9 cellular contexts compared by ENCODE assay signal in the genomic region with DNA sequence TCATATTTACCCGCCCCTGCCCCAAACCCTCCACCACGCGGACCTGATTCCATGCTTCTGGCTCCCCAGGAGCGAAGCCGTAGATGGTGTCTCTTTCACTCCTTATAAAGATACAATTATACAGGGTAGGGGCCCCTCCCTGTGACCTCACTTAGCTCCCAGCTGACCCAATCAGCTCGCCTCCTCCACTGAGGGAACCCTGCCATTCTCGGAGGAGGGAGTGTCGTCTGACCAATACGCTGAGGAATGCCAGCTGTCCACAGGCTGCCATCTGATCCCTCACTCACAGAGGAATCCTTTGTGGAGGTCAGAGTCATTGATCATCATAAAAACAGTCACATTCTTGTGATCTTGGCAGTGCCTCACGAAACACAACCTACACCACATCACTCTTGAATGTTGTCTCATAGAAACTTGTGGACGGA.
DNase-seq lines count a peak whose midpoint lies in the region; ATAC-seq and TF ChIP-seq lines count a peak whose summit lies in the region.
"Had no signal": no experiment of that assay in that cellular context is flagged by ENCODE, and none has a peak within 500 bp of the region (broad histone marks: within the 10 kb centered on the region; RNA-seq: fewer than 3 reads in every experiment).

No MANE protein-coding gene starts in this region.

- no peak overlapping the region for H3K4ac ChIP-seq in mesenchymal stem cell (ENCODE audit: low read depth in 1 of 2, low read length in 2 of 2)

- no peak overlapping the region for H2AFZ ChIP-seq in mesenchymal stem cell (ENCODE audit: low read depth, low read length)

- no peaks in the 10 kb centered on the region for H3K79me1 ChIP-seq in mesenchymal stem cell (replicated peaks; ENCODE audit: low read length, poor library complexity, severe bottlenecking)

- H3K9me3 ChIP-seq in mesenchymal stem cell (ENCODE audit: control insufficient read depth, low read length) = no peaks in the 10 kb centered on the region

- no peak overlapping the region for H3K4me2 ChIP-seq in mesenchymal stem cell (ENCODE audit: low read length, poor library complexity, severe bottlenecking)

- 63% methylated on average over 9 of the region's 11 CpGs for WGBS in mesenchymal stem cell

- no peak overlapping the region for H4K8ac ChIP-seq in mesenchymal stem cell (ENCODE audit: low read length)

- H2BK12ac ChIP-seq in mesenchymal stem cell (ENCODE audit: low read length in 2 of 2) = no peak overlapping the region

- H2BK5ac ChIP-seq in mesenchymal stem cell (ENCODE audit: low read depth, low read length, poor library complexity, severe bottlenecking) = no peak overlapping the region

- no peak overlapping the region for H3K23ac ChIP-seq in mesenchymal stem cell (ENCODE audit: low read length in 2 of 2)

- H2BK120ac ChIP-seq in mesenchymal stem cell (ENCODE audit: low read depth, low read length) = no peak overlapping the region

- H3K18ac ChIP-seq in mesenchymal stem cell (ENCODE audit: low read depth in 1 of 2, low read length in 2 of 2) = no peak overlapping the region

- intact Hi-C loops in left colon (cut with DNase I, micrococcal nuclease) = no loop called here

- DNase-seq in A172 (ENCODE audit: low spot score) = peak; percentile 99
- DNase-seq in dedifferentiated amniotic fluid mesenchymal stem cell (ENCODE audit: extremely low spot score) = peak; percentile 82
- DNase-seq in mesenchymal stem cell = peak; percentile 91
- DNase-seq in NCI-H526 treated with DMSO at 0.1 percent for 48 hours (lab: John Stamatoyannopoulos, UW) = no peak
- DNase-seq in effector CD4-positive, alpha-beta T cell = no peak
- no peak for DNase-seq in stimulated activated CD4-positive, alpha-beta T cell treated with anti-CD3 and anti-CD28 coated beads, Interleukin-1b, Interleukin-23, amount 100 ng/mL, for 48 hours
- no peak for DNase-seq in left colon
- DNase-seq: CD4-positive, alpha-beta T cell had no signal

- H2BK15ac ChIP-seq in mesenchymal stem cell (ENCODE audit: low read depth, poor library complexity, severe bottlenecking) = no peak overlapping the region

- H3K27me3 ChIP-seq in mesenchymal stem cell (ENCODE audit: control insufficient read depth in 1 of 2, insufficient read depth in 1 of 2, low read length in 2 of 2) = peaks cover 0 to 3% of the 10 kb centered on the region in 2 experiments

- no peak for ATAC-seq in left colon

- peaks cover 18% of the 10 kb centered on the region for H3K4me1 ChIP-seq in mesenchymal stem cell (ENCODE audit: control insufficient read depth, insufficient read depth, low read depth, low read length)

- H4K91ac ChIP-seq in mesenchymal stem cell (ENCODE audit: low read length) = no peak overlapping the region

- no peak for TF ChIP-seq RAD21 in Ishikawa (IDR thresholded peaks at IDR 0.05; ENCODE audit: low read depth)

- no peak overlapping the region for H3K27ac ChIP-seq in mesenchymal stem cell (ENCODE audit: low read length, poor library complexity, severe bottlenecking)

- H3K14ac ChIP-seq in mesenchymal stem cell (ENCODE audit: low read length in 2 of 2) = no peak overlapping the region

- H3K9ac ChIP-seq in mesenchymal stem cell (ENCODE audit: low read length) = no peak overlapping the region

- no peaks in the 10 kb centered on the region for H3K36me3 ChIP-seq in mesenchymal stem cell (ENCODE audit: control insufficient read depth in 1 of 2, insufficient read depth in 2 of 2, low read depth in 1 of 2, low read length in 2 of 2)

- H2AK5ac ChIP-seq in mesenchymal stem cell (ENCODE audit: low read length, severe bottlenecking) = no peak overlapping the region

- TF ChIP-seq EP300 in Ishikawa (IDR thresholded peaks at IDR 0.05; ENCODE audit: borderline replicate concordance) = peak; percentile 85

- no peak overlapping the region for H3K4me3 ChIP-seq in mesenchymal stem cell (ENCODE audit: insufficient read depth in 1 of 2, low read depth in 1 of 2, low read length in 2 of 2)

TF ChIP-seq in Ishikawa, 13 proteins besides CTCF, POLR2A, EP300 and RAD21:
- TF ChIP-seq, protein P1, sequence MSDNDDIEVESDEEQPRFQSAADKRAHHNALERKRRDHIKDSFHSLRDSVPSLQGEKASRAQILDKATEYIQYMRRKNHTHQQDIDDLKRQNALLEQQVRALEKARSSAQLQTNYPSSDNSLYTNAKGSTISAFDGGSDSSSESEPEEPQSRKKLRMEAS (IDR thresholded peaks at IDR 0.05) = peak; percentile 86
- TF ChIP-seq ZBTB7A (IDR thresholded peaks at IDR 0.05; ENCODE audit: low read depth) (no peak), NFIC (IDR thresholded peaks at IDR 0.05) (peak; percentile 71), CEBPB (IDR thresholded peaks at IDR 0.05) (no peak), TEAD4 (IDR thresholded peaks at IDR 0.05) (peak; percentile 93), YY1 (IDR thresholded peaks at IDR 0.05; ENCODE audit: low read depth) (no peak), TAF1 (IDR thresholded peaks at IDR 0.05; ENCODE audit: low read depth) (no peak), FOXM1 (IDR thresholded peaks at IDR 0.05; ENCODE audit: borderline replicate concordance, low read depth) (no peak), CREB1 (IDR thresholded peaks at IDR 0.05; ENCODE audit: low read depth) (no peak), TCF12 (IDR thresholded peaks at IDR 0.05; ENCODE audit: low read depth) (peak; percentile 91)
- TF ChIP-seq, protein P2, sequence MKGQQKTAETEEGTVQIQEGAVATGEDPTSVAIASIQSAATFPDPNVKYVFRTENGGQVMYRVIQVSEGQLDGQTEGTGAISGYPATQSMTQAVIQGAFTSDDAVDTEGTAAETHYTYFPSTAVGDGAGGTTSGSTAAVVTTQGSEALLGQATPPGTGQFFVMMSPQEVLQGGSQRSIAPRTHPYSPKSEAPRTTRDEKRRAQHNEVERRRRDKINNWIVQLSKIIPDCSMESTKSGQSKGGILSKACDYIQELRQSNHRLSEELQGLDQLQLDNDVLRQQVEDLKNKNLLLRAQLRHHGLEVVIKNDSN (IDR thresholded peaks at IDR 0.05) = no peak
- TF ChIP-seq, protein P3, sequence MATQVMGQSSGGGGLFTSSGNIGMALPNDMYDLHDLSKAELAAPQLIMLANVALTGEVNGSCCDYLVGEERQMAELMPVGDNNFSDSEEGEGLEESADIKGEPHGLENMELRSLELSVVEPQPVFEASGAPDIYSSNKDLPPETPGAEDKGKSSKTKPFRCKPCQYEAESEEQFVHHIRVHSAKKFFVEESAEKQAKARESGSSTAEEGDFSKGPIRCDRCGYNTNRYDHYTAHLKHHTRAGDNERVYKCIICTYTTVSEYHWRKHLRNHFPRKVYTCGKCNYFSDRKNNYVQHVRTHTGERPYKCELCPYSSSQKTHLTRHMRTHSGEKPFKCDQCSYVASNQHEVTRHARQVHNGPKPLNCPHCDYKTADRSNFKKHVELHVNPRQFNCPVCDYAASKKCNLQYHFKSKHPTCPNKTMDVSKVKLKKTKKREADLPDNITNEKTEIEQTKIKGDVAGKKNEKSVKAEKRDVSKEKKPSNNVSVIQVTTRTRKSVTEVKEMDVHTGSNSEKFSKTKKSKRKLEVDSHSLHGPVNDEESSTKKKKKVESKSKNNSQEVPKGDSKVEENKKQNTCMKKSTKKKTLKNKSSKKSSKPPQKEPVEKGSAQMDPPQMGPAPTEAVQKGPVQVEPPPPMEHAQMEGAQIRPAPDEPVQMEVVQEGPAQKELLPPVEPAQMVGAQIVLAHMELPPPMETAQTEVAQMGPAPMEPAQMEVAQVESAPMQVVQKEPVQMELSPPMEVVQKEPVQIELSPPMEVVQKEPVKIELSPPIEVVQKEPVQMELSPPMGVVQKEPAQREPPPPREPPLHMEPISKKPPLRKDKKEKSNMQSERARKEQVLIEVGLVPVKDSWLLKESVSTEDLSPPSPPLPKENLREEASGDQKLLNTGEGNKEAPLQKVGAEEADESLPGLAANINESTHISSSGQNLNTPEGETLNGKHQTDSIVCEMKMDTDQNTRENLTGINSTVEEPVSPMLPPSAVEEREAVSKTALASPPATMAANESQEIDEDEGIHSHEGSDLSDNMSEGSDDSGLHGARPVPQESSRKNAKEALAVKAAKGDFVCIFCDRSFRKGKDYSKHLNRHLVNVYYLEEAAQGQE (IDR thresholded peaks at IDR 0.05; ENCODE audit: low read depth) = no peak

Comparison
In these comparisons a context has a peak if more than half of its experiments do, and no peak if none do; other contexts are left out.
1. DNase-seq: peak in A172 (single experiment), dedifferentiated amniotic fluid mesenchymal stem cell (single experiment) and mesenchymal stem cell (single experiment); none in NCI-H526 treated with DMSO at 0.1 percent for 48 hours (single experiment), effector CD4-positive, alpha-beta T cell (single experiment), stimulated activated CD4-positive, alpha-beta T cell treated with anti-CD3 and anti-CD28 coated beads, Interleukin-1b, Interleukin-23, amount 100 ng/mL, for 48 hours (single experiment) and left colon (0 of 2).